In the genomic region with DNA sequence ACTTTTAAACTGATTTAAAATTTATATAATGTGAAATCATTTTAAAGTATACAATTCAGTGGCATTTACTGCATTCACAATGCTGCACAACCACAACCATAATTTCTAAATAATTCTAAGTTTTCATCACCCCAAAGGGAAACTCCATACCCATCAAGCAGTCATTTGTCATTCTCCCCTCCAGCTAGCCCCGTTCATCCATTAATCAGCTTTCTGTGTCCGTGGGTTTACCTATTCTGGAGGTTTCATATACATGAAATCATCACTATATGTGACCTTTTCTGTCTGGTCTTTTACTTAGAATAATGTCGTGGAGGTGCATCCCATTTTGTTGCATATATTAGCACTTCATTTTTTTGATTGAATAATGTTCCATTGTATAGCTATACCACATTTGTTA, we compare ENCODE assay signal across 18 cellular contexts.
DNase-seq lines count a peak whose midpoint lies in the region; ATAC-seq and TF ChIP-seq lines count a peak whose summit lies in the region.
"Had no signal": no experiment of that assay in that cellular context is flagged by ENCODE, and none has a peak within 500 bp of the region (broad histone marks: within the 10 kb centered on the region; RNA-seq: fewer than 3 reads in every experiment).

No MANE protein-coding gene starts in this region.

- H3K4me3 Mint-ChIP-seq in activated naive CD4-positive, alpha-beta T cell treated with anti-CD3 and anti-CD28 coated beads, Interleukin-2, amount 50 U/mL, for 24 hours, result peak overlapping the region; percentile 52
- H3K4me3 Mint-ChIP-seq in HFFc6 (no peak overlapping the region), osteocyte (ENCODE audit: unreplicated experiment) (no peak overlapping the region), Calu3 (ENCODE audit: low read depth, unreplicated experiment) (no peak overlapping the region)
- H3K4me3 Mint-ChIP-seq in activated naive CD8-positive, alpha-beta T cell, result peak overlapping the region; percentile 6
- H3K4me3 Mint-ChIP-seq: CD4-positive, alpha-beta T cell had no signal

- no peaks in the 10 kb centered on the region for H3K27me3 Mint-ChIP-seq in activated naive CD4-positive, alpha-beta T cell treated with anti-CD3 and anti-CD28 coated beads, Interleukin-2, amount 50 U/mL, for 24 hours
- H3K27me3 Mint-ChIP-seq in HFFc6 (ENCODE audit: insufficient read depth) (peaks cover 2% of the 10 kb centered on the region; the same call in 1 of the 2 replicates), osteocyte (ENCODE audit: unreplicated experiment) (no peaks in the 10 kb centered on the region), Calu3 (ENCODE audit: unreplicated experiment) (no peaks in the 10 kb centered on the region)
- no peaks in the 10 kb centered on the region for H3K27me3 Mint-ChIP-seq in activated naive CD8-positive, alpha-beta T cell
- H3K27me3 Mint-ChIP-seq: CD4-positive, alpha-beta T cell had no signal

- intact Hi-C loops in Calu3 (cut with micrococcal nuclease; ENCODE audit: unreplicated experiment), result no loop called here

- no peak overlapping the region for H3K27ac Mint-ChIP-seq in activated naive CD4-positive, alpha-beta T cell treated with anti-CD3 and anti-CD28 coated beads, Interleukin-2, amount 50 U/mL, for 24 hours
- peak overlapping the region; percentile 11; the same call in 1 of the 2 replicates for H3K27ac Mint-ChIP-seq in HFFc6
- H3K27ac Mint-ChIP-seq in activated naive CD8-positive, alpha-beta T cell, result peak overlapping the region; percentile 61
- no peak overlapping the region for H3K27ac Mint-ChIP-seq in osteocyte (ENCODE audit: unreplicated experiment)
- H3K27ac Mint-ChIP-seq in Calu3 (ENCODE audit: unreplicated experiment), result no peak overlapping the region
- H3K27ac Mint-ChIP-seq: CD4-positive, alpha-beta T cell had no signal

- peaks cover 18% of the 10 kb centered on the region for H3K9me3 Mint-ChIP-seq in activated naive CD4-positive, alpha-beta T cell treated with anti-CD3 and anti-CD28 coated beads, Interleukin-2, amount 50 U/mL, for 24 hours
- peaks cover 13% of the 10 kb centered on the region for H3K9me3 Mint-ChIP-seq in HFFc6
- peaks cover 14% of the 10 kb centered on the region for H3K9me3 Mint-ChIP-seq in activated naive CD8-positive, alpha-beta T cell (ENCODE audit: low read depth)
- H3K9me3 Mint-ChIP-seq in osteocyte (ENCODE audit: unreplicated experiment), result peaks cover 21% of the 10 kb centered on the region
- H3K9me3 Mint-ChIP-seq in Calu3 (ENCODE audit: low read depth, unreplicated experiment), result peaks cover 12% of the 10 kb centered on the region

- ATAC-seq in stimulated activated naive CD8-positive, alpha-beta T cell treated with anti-CD3 and anti-CD28 coated beads, Interleukin-15, Interleukin-2, amounts not matched to agents 100 U/mL and 50 U/mL, for 24 hours, result peak; percentile 93
- ATAC-seq: GM12878, HCT116 had no signal

- DNase-seq in activated naive CD4-positive, alpha-beta T cell treated with Interleukin-2 at 50 U/mL for 16 hours, result no peak
- DNase-seq in HFFc6 (no peak), osteocyte (ENCODE audit: extremely low spot score, unreplicated experiment) (no peak), Calu3 (no peak)
- DNase-seq in stimulated activated naive CD8-positive, alpha-beta T cell treated with anti-CD3 and anti-CD28 coated beads, Interleukin-15, Interleukin-2, amounts not matched to agents 100 U/mL and 50 U/mL, for 24 hours, result peak; percentile 15
- DNase-seq in effector CD8-positive, alpha-beta T cell (lab: John Stamatoyannopoulos, UW), result no peak
- DNase-seq: AML-193; CD4-positive, alpha-beta T cell; DMS53; DND-41; EL; GOT3; H7; IMR-90 had no signal

- peaks cover 16% of the 10 kb centered on the region for H3K4me1 Mint-ChIP-seq in activated naive CD4-positive, alpha-beta T cell treated with anti-CD3 and anti-CD28 coated beads, Interleukin-2, amount 50 U/mL, for 24 hours
- peaks cover 29% of the 10 kb centered on the region for H3K4me1 Mint-ChIP-seq in HFFc6 (ENCODE audit: low read depth)
- H3K4me1 Mint-ChIP-seq in activated naive CD8-positive, alpha-beta T cell (ENCODE audit: low read depth), result peaks cover 15% of the 10 kb centered on the region
- peaks cover 3% of the 10 kb centered on the region for H3K4me1 Mint-ChIP-seq in osteocyte (ENCODE audit: unreplicated experiment)
- peaks cover 15% of the 10 kb centered on the region for H3K4me1 Mint-ChIP-seq in Calu3 (ENCODE audit: low read depth, unreplicated experiment)

- peaks cover 42% of the 10 kb centered on the region for H3K36me3 Mint-ChIP-seq in activated naive CD4-positive, alpha-beta T cell treated with anti-CD3 and anti-CD28 coated beads, Interleukin-2, amount 50 U/mL, for 24 hours
- H3K36me3 Mint-ChIP-seq in HFFc6 (ENCODE audit: low read depth), result peaks cover 60% of the 10 kb centered on the region
- peaks cover 46% of the 10 kb centered on the region for H3K36me3 Mint-ChIP-seq in activated naive CD8-positive, alpha-beta T cell
- H3K36me3 Mint-ChIP-seq in osteocyte (ENCODE audit: unreplicated experiment), result peaks cover 33% of the 10 kb centered on the region
- H3K36me3 Mint-ChIP-seq in Calu3 (ENCODE audit: insufficient read depth, unreplicated experiment), result no peaks in the 10 kb centered on the region

- CTCF ChIA-PET in Calu3 (lab: Charles Lee), result interaction anchor here (0.6 to 0.7 kb wide), 4 partner anchors 79 to 406 kb away, joined by 3 to 6 read pairs (median 4); no protein-coding TSS in a partner anchor

- no peak for TF ChIP-seq CTCF in HFFc6 (IDR thresholded peaks at IDR 0.05)
- no peak for TF ChIP-seq CTCF in osteocyte (IDR thresholded peaks at IDR 0.05)
- TF ChIP-seq CTCF in Calu3 (IDR thresholded peaks at IDR 0.05; ENCODE audit: unreplicated experiment), result no peak

- no TSS peak for BruUV-seq in Calu3 (replicated peaks; lab: Mats Ljungman, UMichigan)

Comparison
In these comparisons a context has a peak if more than half of its experiments do, and no peak if none do; other contexts are left out.
1. H3K27ac Mint-ChIP-seq: peak in HFFc6 (single experiment) and activated naive CD8-positive, alpha-beta T cell (single experiment); none in activated naive CD4-positive, alpha-beta T cell treated with anti-CD3 and anti-CD28 coated beads, Interleukin-2, amount 50 U/mL, for 24 hours (single experiment), osteocyte (single experiment) and Calu3 (single experiment).
2. H3K4me3 Mint-ChIP-seq: peak in activated naive CD4-positive, alpha-beta T cell treated with anti-CD3 and anti-CD28 coated beads, Interleukin-2, amount 50 U/mL, for 24 hours (single experiment) and activated naive CD8-positive, alpha-beta T cell (single experiment); none in HFFc6 (single experiment), osteocyte (single experiment) and Calu3 (single experiment).